19 cellular contexts compared by ENCODE assay signal in the genomic region with DNA sequence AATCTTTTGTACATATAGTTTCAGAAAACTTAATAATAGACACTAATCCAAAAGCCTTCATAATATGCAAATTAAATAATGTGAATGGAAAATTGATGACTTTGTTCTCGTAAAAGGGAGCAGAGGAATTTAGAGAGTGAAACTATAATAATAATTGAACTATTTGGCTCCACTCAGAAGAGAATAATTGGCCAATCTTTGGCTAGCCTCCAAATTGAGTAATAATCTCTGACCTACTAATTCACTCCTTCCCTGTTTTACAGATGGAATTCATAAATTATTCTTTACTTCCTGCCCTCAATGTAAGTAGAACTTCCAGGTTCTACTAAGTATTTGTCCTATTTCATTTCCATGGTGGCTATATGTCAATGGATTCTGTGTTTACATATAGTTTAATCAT. TPM values are rescaled to one million over a fixed set of nuclear protein-coding genes. Genes with fewer than 3 reads are reported as not detected.
DNase-seq lines count a peak whose midpoint lies in the region; ATAC-seq and TF ChIP-seq lines count a peak whose summit lies in the region.
"Had no signal": no experiment of that assay in that cellular context is flagged by ENCODE, and none has a peak within 500 bp of the region (broad histone marks: within the 10 kb centered on the region; RNA-seq: fewer than 3 reads in every experiment).

No MANE protein-coding gene starts in this region.

- WGBS in suprapubic skin: 27% methylated on average over 1 of the region's 1 CpG

- TF ChIP-seq EP300 in suprapubic skin (IDR thresholded peaks at IDR 0.05): no peak

- H3K9me3 ChIP-seq in RWPE2 (ENCODE audit: severe bottlenecking) (no peaks in the 10 kb centered on the region), suprapubic skin (no peaks in the 10 kb centered on the region), BE2C (no peaks in the 10 kb centered on the region)
- H3K9me3 ChIP-seq: body of pancreas, MG63, psoas muscle had no signal

- H3K4me3 ChIP-seq in RWPE2 (ENCODE audit: severe bottlenecking): no peak overlapping the region
- no peak overlapping the region for H3K4me3 ChIP-seq in suprapubic skin
- no peak overlapping the region for H3K4me3 ChIP-seq in BE2C (ENCODE audit: low read depth, low read length)
- H3K4me3 ChIP-seq: body of pancreas, K562, MG63, psoas muscle had no signal

- peak; percentile 52 for ATAC-seq in RWPE2 (ENCODE audit: low read depth)
- no peak for ATAC-seq in HG03520 (IDR thresholded peaks at IDR 0.05; ENCODE audit: unreplicated experiment)
- ATAC-seq in HG03460 (IDR thresholded peaks at IDR 0.05; ENCODE audit: unreplicated experiment): no peak
- ATAC-seq: body of pancreas, K562, psoas muscle, Right ventricle myocardium inferior, WTC11 had no signal

- TF ChIP-seq CTCF in RWPE2 (IDR thresholded peaks at IDR 0.05; ENCODE audit: poor library complexity, severe bottlenecking): no peak
- no peak for TF ChIP-seq CTCF in suprapubic skin (IDR thresholded peaks at IDR 0.05)
- TF ChIP-seq CTCF in BE2C (IDR thresholded peaks at IDR 0.05; ENCODE audit: low read depth, low read length): no peak

- peak overlapping the region; percentile 93 for H3K27ac ChIP-seq in RWPE2 (ENCODE audit: poor library complexity, severe bottlenecking)
- H3K27ac ChIP-seq in epithelial cell of prostate: peak overlapping the region; percentile 42
- H3K27ac ChIP-seq in suprapubic skin: peak overlapping the region; percentile 24
- H3K27ac ChIP-seq: body of pancreas, psoas muscle had no signal

- H3K36me3 ChIP-seq in RWPE2 (ENCODE audit: low read depth) (no peaks in the 10 kb centered on the region), suprapubic skin (no peaks in the 10 kb centered on the region), BE2C (no peaks in the 10 kb centered on the region)
- H3K36me3 ChIP-seq: MG63 had no signal

- no peak for TF ChIP-seq POLR2A in suprapubic skin (IDR thresholded peaks at IDR 0.05)

- DNase-seq in MV-4-11 (lab: John Stamatoyannopoulos, UW): peak; percentile 41
- no peak for DNase-seq in RWPE2 (ENCODE audit: low spot score)
- no peak for DNase-seq in epithelial cell of prostate (ENCODE audit: low read depth, low spot score)
- DNase-seq in suprapubic skin (ENCODE audit: low spot score in 2 of 2): no peak
- DNase-seq in BE2C: no peak
- DNase-seq: activated CD4-positive, alpha-beta T cell treated with anti-CD3 and anti-CD28 coated beads, Interleukin-2, amount 50 U/mL, for 1 hour; activated naive CD8-positive, alpha-beta T cell treated with anti-CD3 and anti-CD28 coated beads, Interleukin-2, amount 10 ng/mL, durations not matched to agents 7 days and 5 days; body of pancreas; MG63; NCI-H1694 treated with DMSO at 0.1 percent for 48 hours; NCI-H2171; psoas muscle; T-helper 9 cell; trophoblast cell had no signal

- H3K4me1 ChIP-seq in RWPE2 (ENCODE audit: insufficient read depth, poor library complexity, severe bottlenecking) (peaks cover 36% of the 10 kb centered on the region), suprapubic skin (peaks cover 18% of the 10 kb centered on the region), BE2C (peaks cover 30% of the 10 kb centered on the region)
- H3K4me1 ChIP-seq: body of pancreas, psoas muscle had no signal

- H3K27me3 ChIP-seq in RWPE2 (ENCODE audit: insufficient read depth, poor library complexity, severe bottlenecking) (no peaks in the 10 kb centered on the region), suprapubic skin (no peaks in the 10 kb centered on the region), BE2C (no peaks in the 10 kb centered on the region)
- H3K27me3 ChIP-seq: body of pancreas, MG63 had no signal

RNA-seq across cellular contexts. Expression of a gene that starts 15.8 kb away (rescaled TPM):
- total RNA-seq in suprapubic skin: 1 to 10 TPM in 3 of 4 donors, under 1 TPM in 1; 0.45 to 5.0 (median 1.8) TPM
- polyA plus RNA-seq in BE2C (2012; ENCODE audit: insufficient read depth, insufficient read length, low read depth): 23.3 TPM

Comparison
In these comparisons a context has a peak if more than half of its experiments do, and no peak if none do; other contexts are left out.
1. H3K27ac ChIP-seq: peak in every context shown above with its lines; median percentile 93 in RWPE2; 42 in epithelial cell of prostate; 24 in suprapubic skin.